Comparison of ENCODE assay signal across 28 cellular contexts in the genomic region with DNA sequence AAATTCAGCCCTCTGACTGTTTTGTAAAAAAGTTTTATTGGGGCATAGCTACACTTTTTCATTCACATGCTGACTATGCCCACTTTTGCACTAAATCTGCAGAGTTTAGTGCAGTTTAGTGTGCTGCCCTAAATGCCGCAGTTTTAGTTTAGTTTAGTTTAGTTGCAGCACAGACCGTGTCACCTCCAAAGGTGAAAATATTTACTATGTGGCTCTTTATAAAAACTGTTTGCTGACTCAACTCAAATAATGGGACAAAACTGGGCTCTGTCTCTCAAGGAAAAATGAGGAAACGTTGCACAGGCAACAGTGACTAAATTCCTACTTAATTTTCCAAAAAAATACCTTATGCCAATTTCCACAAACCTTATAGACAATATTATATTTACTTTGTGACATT.
"Had no signal": no experiment of that assay in that cellular context is flagged by ENCODE, and none has a peak within 500 bp of the region (broad histone marks: within the 10 kb centered on the region; RNA-seq: fewer than 3 reads in every experiment).

No MANE protein-coding gene starts in this region.

- H3K9me3 ChIP-seq: stomach, suprapubic skin, testis, thoracic aorta, thyroid gland, tibial artery, tibial nerve, transverse colon, upper lobe of left lung, upper lobe of right lung, uterus, vagina had no signal

- H3K27ac Mint-ChIP-seq: stimulated activated effector memory CD8-positive, alpha-beta T cell treated with anti-CD3 and anti-CD28 coated beads, Interleukin-12 subunit alpha, Interleukin-12 subunit beta, amount 100 ng/mL, for 72 hours; stimulated activated memory B cell treated with anti-CD40 and anti-IgM and Interleukin-4, amounts not matched to agents 10 μg/mL and 1 μg/mL and 100 μg/mL, for 72 hours; stimulated activated naive B cell treated with anti-CD40 and anti-IgM and Interleukin-4, amounts not matched to agents 10 μg/mL and 1 μg/mL and 100 μg/mL, for 72 hours; stimulated activated naive CD8-positive, alpha-beta T cell treated with anti-CD3 and anti-CD28 coated beads, Interleukin-15, amount 100 ng/mL, for 72 hours; stimulated activated naive CD8-positive, alpha-beta T cell treated with anti-CD3 and anti-CD28 coated beads, Interleukin-15, Interleukin-2, amounts not matched to agents 100 ng/mL and 50 ng/mL, for 24 hours; type B pancreatic cell had no signal

- H3K4me1 Mint-ChIP-seq: stimulated activated effector memory CD8-positive, alpha-beta T cell treated with anti-CD3 and anti-CD28 coated beads, Interleukin-12 subunit alpha, Interleukin-12 subunit beta, amount 100 ng/mL, for 72 hours; stimulated activated memory B cell treated with anti-CD40 and anti-IgM and Interleukin-4, amounts not matched to agents 10 μg/mL and 1 μg/mL and 100 μg/mL, for 72 hours; stimulated activated naive B cell treated with anti-CD40 and anti-IgM and Interleukin-4, amounts not matched to agents 10 μg/mL and 1 μg/mL and 100 μg/mL, for 72 hours; stimulated activated naive CD8-positive, alpha-beta T cell treated with anti-CD3 and anti-CD28 coated beads, Interleukin-15, amount 100 ng/mL, for 72 hours had no signal

- H3K27me3 Mint-ChIP-seq: stimulated activated memory B cell treated with anti-CD40 and anti-IgM and Interleukin-4, amounts not matched to agents 10 μg/mL and 1 μg/mL and 100 μg/mL, for 72 hours; stimulated activated naive B cell treated with anti-CD40 and anti-IgM and Interleukin-4, amounts not matched to agents 10 μg/mL and 1 μg/mL and 100 μg/mL, for 72 hours; stimulated activated naive CD8-positive, alpha-beta T cell treated with anti-CD3 and anti-CD28 coated beads, Interleukin-15, amount 100 ng/mL, for 72 hours; stimulated activated naive CD8-positive, alpha-beta T cell treated with anti-CD3 and anti-CD28 coated beads, Interleukin-15, Interleukin-2, amounts not matched to agents 100 ng/mL and 50 ng/mL, for 24 hours had no signal

- H3K4me3 ChIP-seq: stomach, suprapubic skin, testis, thoracic aorta, thyroid gland, tibial artery, tibial nerve, transverse colon, upper lobe of left lung, upper lobe of right lung, uterus, vagina had no signal

- ATAC-seq: stimulated activated effector memory CD8-positive, alpha-beta T cell treated with anti-CD3 and anti-CD28 coated beads, Interleukin-12 subunit alpha, Interleukin-12 subunit beta, amount 100 ng/mL, for 72 hours; stimulated activated memory B cell treated with anti-CD40 and anti-IgM and Interleukin-4, amounts not matched to agents 10 μg/mL and 1 μg/mL and 100 μg/mL, for 72 hours; stimulated activated naive B cell treated with anti-CD40 and anti-IgM and Interleukin-4, amounts not matched to agents 10 μg/mL and 1 μg/mL and 100 μg/mL, for 72 hours; stimulated activated naive CD8-positive, alpha-beta T cell treated with anti-CD3 and anti-CD28 coated beads, Interleukin-15, amount 100 ng/mL, for 72 hours; stimulated activated naive CD8-positive, alpha-beta T cell treated with anti-CD3 and anti-CD28 coated beads, Interleukin-15, Interleukin-2, amounts not matched to agents 100 U/mL and 50 U/mL, for 24 hours; upper lobe of right lung had no signal

- H3K27ac ChIP-seq: stomach, suprapubic skin, testis, thoracic aorta, thyroid gland, tibial artery, tibial nerve, transverse colon, upper lobe of left lung, upper lobe of right lung, uterus, vagina had no signal

- H3K4me3 Mint-ChIP-seq: stimulated activated effector memory CD8-positive, alpha-beta T cell treated with anti-CD3 and anti-CD28 coated beads, Interleukin-12 subunit alpha, Interleukin-12 subunit beta, amount 100 ng/mL, for 72 hours; stimulated activated memory B cell treated with anti-CD40 and anti-IgM and Interleukin-4, amounts not matched to agents 10 μg/mL and 1 μg/mL and 100 μg/mL, for 72 hours; stimulated activated naive B cell treated with anti-CD40 and anti-IgM and Interleukin-4, amounts not matched to agents 10 μg/mL and 1 μg/mL and 100 μg/mL, for 72 hours; stimulated activated naive CD8-positive, alpha-beta T cell treated with anti-CD3 and anti-CD28 coated beads, Interleukin-15, amount 100 ng/mL, for 72 hours; stimulated activated naive CD8-positive, alpha-beta T cell treated with anti-CD3 and anti-CD28 coated beads, Interleukin-15, Interleukin-2, amounts not matched to agents 100 ng/mL and 50 ng/mL, for 24 hours; type B pancreatic cell had no signal

- H3K27me3 ChIP-seq: stomach, suprapubic skin, testis, thyroid gland, tibial artery, tibial nerve, transverse colon, upper lobe of left lung, upper lobe of right lung, uterus, vagina had no signal

- H3K9me3 Mint-ChIP-seq: stimulated activated effector memory CD8-positive, alpha-beta T cell treated with anti-CD3 and anti-CD28 coated beads, Interleukin-12 subunit alpha, Interleukin-12 subunit beta, amount 100 ng/mL, for 72 hours; stimulated activated memory B cell treated with anti-CD40 and anti-IgM and Interleukin-4, amounts not matched to agents 10 μg/mL and 1 μg/mL and 100 μg/mL, for 72 hours; stimulated activated naive B cell treated with anti-CD40 and anti-IgM and Interleukin-4, amounts not matched to agents 10 μg/mL and 1 μg/mL and 100 μg/mL, for 72 hours; stimulated activated naive CD8-positive, alpha-beta T cell treated with anti-CD3 and anti-CD28 coated beads, Interleukin-15, amount 100 ng/mL, for 72 hours; stimulated activated naive CD8-positive, alpha-beta T cell treated with anti-CD3 and anti-CD28 coated beads, Interleukin-15, Interleukin-2, amounts not matched to agents 100 ng/mL and 50 ng/mL, for 24 hours; type B pancreatic cell had no signal

- H3K4me1 ChIP-seq: stomach, suprapubic skin, testis, thyroid gland, tibial artery, tibial nerve, transverse colon, upper lobe of left lung, upper lobe of right lung, uterus, vagina had no signal

- H3K36me3 Mint-ChIP-seq: stimulated activated effector memory CD8-positive, alpha-beta T cell treated with anti-CD3 and anti-CD28 coated beads, Interleukin-12 subunit alpha, Interleukin-12 subunit beta, amount 100 ng/mL, for 72 hours; stimulated activated memory B cell treated with anti-CD40 and anti-IgM and Interleukin-4, amounts not matched to agents 10 μg/mL and 1 μg/mL and 100 μg/mL, for 72 hours; stimulated activated naive B cell treated with anti-CD40 and anti-IgM and Interleukin-4, amounts not matched to agents 10 μg/mL and 1 μg/mL and 100 μg/mL, for 72 hours; type B pancreatic cell had no signal

- DNase-seq: stimulated activated CD4-positive, alpha-beta T cell treated with anti-CD3 and anti-CD28 coated beads, Interleukin-2, amount 100 ng/mL, for 48 hours; stimulated activated CD4-positive, alpha-beta T cell treated with anti-CD3 and anti-CD28 coated beads, Interleukin-4, amount 100 ng/mL, for 1 hour; stimulated activated CD4-positive, alpha-beta T cell treated with anti-CD3 and anti-CD28 coated beads, Interleukin-4, amount 100 ng/mL, for 24 hours; stimulated activated CD4-positive, alpha-beta T cell treated with anti-CD3 and anti-CD28 coated beads, Interleukin-4, amount 100 ng/mL, for 4 hours; stimulated activated CD8-positive, alpha-beta memory T cell treated with anti-CD3 and anti-CD28 coated beads, Interleukin-4, amount 100 ng/mL, for 48 hours; stimulated activated naive B cell treated with anti-CD40 and anti-IgM and Interleukin-4, amounts not matched to agents 10 μg/mL and 1 μg/mL and 100 μg/mL, for 72 hours; stimulated activated naive CD4-positive, alpha-beta T cell; stimulated activated naive CD4-positive, alpha-beta T cell treated with Interleukin-2 at 50 U/mL for 16 hours; stimulated activated naive CD8-positive, alpha-beta T cell treated with anti-CD3 and anti-CD28 coated beads, Interleukin-15, amount 100 ng/mL, for 72 hours; stimulated activated naive CD8-positive, alpha-beta T cell treated with anti-CD3 and anti-CD28 coated beads, Interleukin-15, Interleukin-2, amounts not matched to agents 100 U/mL and 50 U/mL, for 24 hours; stomach; substantia nigra; testis; thyroid gland; tibial artery; transverse colon; trophoblast cell; upper lobe of left lung; upper lobe of right lung; uterus had no signal

- H3K36me3 ChIP-seq: stomach, suprapubic skin, thoracic aorta, thyroid gland, tibial artery, tibial nerve, transverse colon, upper lobe of left lung, upper lobe of right lung, uterus, vagina had no signal
